8 cellular contexts compared by ENCODE assay signal in the genomic region with DNA sequence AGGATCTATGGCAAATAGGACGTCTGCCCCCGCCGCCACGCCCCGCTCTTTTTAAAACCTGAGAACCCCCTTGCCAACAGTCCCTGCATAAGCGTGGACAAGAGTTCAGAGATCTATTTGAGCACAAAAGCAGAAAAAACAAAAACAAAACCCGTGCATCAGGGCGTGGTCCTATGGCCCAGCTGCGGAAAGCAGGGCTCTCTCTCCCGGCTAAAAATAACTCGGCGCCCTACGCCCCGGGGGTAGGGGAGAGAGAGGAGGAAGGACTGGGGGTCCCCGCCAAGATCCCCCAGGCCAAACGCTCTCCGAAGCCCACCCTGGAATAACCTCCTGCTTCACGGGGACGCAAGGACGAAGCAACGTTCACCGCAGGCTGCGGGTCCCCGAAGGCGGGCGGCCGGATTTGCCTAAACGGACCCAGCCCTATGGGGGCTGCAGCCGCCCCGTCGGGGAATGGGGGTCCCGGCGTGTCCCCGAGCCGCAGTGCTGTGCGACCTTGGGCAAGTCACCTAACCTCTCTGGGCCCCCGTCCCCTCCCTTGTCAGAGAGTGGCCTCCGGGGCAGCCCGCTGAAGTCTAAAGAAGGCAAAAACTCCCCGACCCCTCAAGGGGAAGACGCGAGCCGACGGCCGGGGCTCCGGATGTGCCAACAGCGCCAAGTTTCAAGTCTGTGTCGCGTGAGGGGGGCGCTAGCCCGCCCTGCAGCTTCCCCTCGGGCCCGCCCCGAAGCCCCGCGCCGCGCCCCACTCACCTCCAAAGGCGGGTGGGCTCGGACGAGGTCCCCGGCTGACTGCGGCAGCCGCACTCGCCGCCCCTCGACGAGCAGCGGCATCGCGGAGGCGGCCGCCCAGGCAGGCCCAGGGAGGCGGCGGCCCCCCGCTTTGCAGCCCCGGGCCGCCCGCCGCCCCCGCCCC. TPM values are rescaled to one million over a fixed set of nuclear protein-coding genes. Genes with fewer than 3 reads are reported as not detected.
DNase-seq lines count a peak whose midpoint lies in the region; ATAC-seq and TF ChIP-seq lines count a peak whose summit lies in the region.

No MANE protein-coding gene starts in this region.

- H3K4me1 ChIP-seq in CD4-positive, alpha-beta memory T cell (ENCODE audit: insufficient read depth, low read length) = peaks cover 23% of the 10 kb centered on the region
- H3K4me1 ChIP-seq in lung (ENCODE audit: control insufficient read depth in 2 of 2, insufficient read depth in 2 of 2, low read length in 2 of 2) = peaks cover 4 to 9% of the 10 kb centered on the region in 2 donors

- peak overlapping the region; percentile 88 to 92 (median 90) for H3K4me3 Mint-ChIP-seq in CD4-positive, alpha-beta memory T cell

- intact Hi-C loops in CD4-positive, alpha-beta memory T cell (cut with micrococcal nuclease) = loop anchor here (2.0 kb wide), 1 partner anchor 41 kb away; no protein-coding TSS in a partner anchor

- peak; percentile 68 for ATAC-seq in GM19023 (IDR thresholded peaks at IDR 0.05; ENCODE audit: unreplicated experiment)
- peak; percentile 48 for ATAC-seq in HG03103 (IDR thresholded peaks at IDR 0.05; ENCODE audit: low read depth, unreplicated experiment)
- no peak for ATAC-seq in lung (ENCODE audit: insufficient read depth, low FRiP score)

- H3K27me3 Mint-ChIP-seq in CD4-positive, alpha-beta memory T cell = no peaks in the 10 kb centered on the region

- DNase-seq in CD4-positive, alpha-beta memory T cell = peak in 3 of 5 donors; percentile 2 to 82 (median 12)
- DNase-seq in RPMI8226 (peak; percentile 74), cardiac fibroblast (ENCODE audit: low read depth in 2 of 2) (peak; percentile 39 to 43), lung (ENCODE audit: low spot score) (peak; percentile 51), DMS114 treated with DMSO at 0.1 percent for 48 hours (lab: John Stamatoyannopoulos, UW; ENCODE audit: unreplicated experiment) (no peak)
- DNase-seq in stimulated activated naive CD4-positive, alpha-beta T cell treated with Interleukin-2 at 50 U/mL for 16 hours (lab: John Stamatoyannopoulos, UW) = peak; percentile 78

- peaks cover 10% of the 10 kb centered on the region for H3K36me3 ChIP-seq in CD4-positive, alpha-beta memory T cell (ENCODE audit: insufficient read depth, low read length)
- peaks cover 4 to 10% of the 10 kb centered on the region in 2 donors for H3K36me3 ChIP-seq in lung (ENCODE audit: control insufficient read depth in 2 of 2, insufficient read depth in 2 of 2, low read length in 2 of 2)

- peak overlapping the region; percentile 78 for H3K27ac ChIP-seq in CD4-positive, alpha-beta memory T cell (ENCODE audit: low read depth, low read length)
- peak overlapping the region; percentile 58 to 73 for H3K27ac ChIP-seq in lung (ENCODE audit: low read depth in 1 of 2, low read length in 1 of 2)

- CTCF ChIA-PET in CD4-positive, alpha-beta memory T cell (lab: Charles Lee; ENCODE audit: partially characterized antibody) = interaction anchor here (0.9 kb wide), 1 partner anchor 17 kb away, joined by 6 read pairs; no protein-coding TSS in a partner anchor

- no peaks in the 10 kb centered on the region for H3K9me3 Mint-ChIP-seq in CD4-positive, alpha-beta memory T cell

- POLR2A ChIA-PET in CD4-positive, alpha-beta memory T cell (lab: Charles Lee; ENCODE audit: partially characterized antibody) = interaction anchor here (1.2 to 1.5 kb wide), 2 partner anchors 44 to 80 kb away, joined by 3 to 4 read pairs; a partner anchor contains a TSS

- H3K27ac Mint-ChIP-seq in CD4-positive, alpha-beta memory T cell = peak overlapping the region; percentile 52 to 91 (median 85)

- H3K36me3 Mint-ChIP-seq in CD4-positive, alpha-beta memory T cell = peaks cover 0 to 19% of the 10 kb centered on the region in 2 donors

- H3K27me3 ChIP-seq in CD4-positive, alpha-beta memory T cell (ENCODE audit: insufficient read depth, low read length) = no peaks in the 10 kb centered on the region
- no peaks in the 10 kb centered on the region for H3K27me3 ChIP-seq in lung (ENCODE audit: control insufficient read depth, insufficient read depth)

- peak overlapping the region; percentile 89 to 90 for H3K4me3 ChIP-seq in CD4-positive, alpha-beta memory T cell (ENCODE audit: low read length in 2 of 2)
- H3K4me3 ChIP-seq in cardiac fibroblast (replicated peaks in 1 of 2; ENCODE audit: low read depth in 2 of 2, low read length in 2 of 2) = peak overlapping the region; percentile 92 to 100
- H3K4me3 ChIP-seq in lung = peak overlapping the region; percentile 80

- WGBS in lung, 2 donors = 2 to 5% methylated on average over 61 to 81 of the region's 81 CpGs

- peaks cover 11 to 32% (median 20%) of the 10 kb centered on the region in 4 donors for H3K4me1 Mint-ChIP-seq in CD4-positive, alpha-beta memory T cell

- no peaks in the 10 kb centered on the region for H3K9me3 ChIP-seq in CD4-positive, alpha-beta memory T cell (ENCODE audit: control insufficient read depth in 1 of 2, low read length in 2 of 2)
- peaks cover 0 to 2% of the 10 kb centered on the region in 2 donors for H3K9me3 ChIP-seq in lung (ENCODE audit: control insufficient read depth in 2 of 2, insufficient read depth in 1 of 2, low read length in 1 of 2)

- TF ChIP-seq CTCF in cardiac fibroblast (IDR thresholded peaks at IDR 0.05; ENCODE audit: low read depth, low read length) (no peak), lung (IDR thresholded peaks at IDR 0.05; ENCODE audit: control extremely low read depth, extremely low read depth) (no peak)

RNA-seq across cellular contexts. Expression of a gene that starts 0.5 kb away (rescaled TPM):
- total RNA-seq in CD4-positive, alpha-beta memory T cell = 10 to 100 TPM; 28.7 to 30.3 TPM
- polyA plus RNA-seq in CD4-positive, alpha-beta memory T cell = 10 to 100 TPM; 62.5 to 66.3 TPM
- 10 to 100 TPM; 24.4 to 28.1 TPM for total RNA-seq in lung
- polyA plus RNA-seq in lung = 10 to 100 TPM; 31.0 to 34.3 TPM

RNA-seq across cellular contexts. Expression of a gene that starts 38.7 kb away (rescaled TPM):
- 10 to 100 TPM; 47.1 to 48.8 TPM for total RNA-seq in CD4-positive, alpha-beta memory T cell
- 10 to 100 TPM; 22.9 to 30.5 TPM for polyA plus RNA-seq in CD4-positive, alpha-beta memory T cell
- 10 to 100 TPM; 23.2 to 43.1 TPM for total RNA-seq in lung
- 10 to 100 TPM; 11.1 to 15.5 TPM for polyA plus RNA-seq in lung
